ENCODE assay signal across 27 cellular contexts in the genomic region with DNA sequence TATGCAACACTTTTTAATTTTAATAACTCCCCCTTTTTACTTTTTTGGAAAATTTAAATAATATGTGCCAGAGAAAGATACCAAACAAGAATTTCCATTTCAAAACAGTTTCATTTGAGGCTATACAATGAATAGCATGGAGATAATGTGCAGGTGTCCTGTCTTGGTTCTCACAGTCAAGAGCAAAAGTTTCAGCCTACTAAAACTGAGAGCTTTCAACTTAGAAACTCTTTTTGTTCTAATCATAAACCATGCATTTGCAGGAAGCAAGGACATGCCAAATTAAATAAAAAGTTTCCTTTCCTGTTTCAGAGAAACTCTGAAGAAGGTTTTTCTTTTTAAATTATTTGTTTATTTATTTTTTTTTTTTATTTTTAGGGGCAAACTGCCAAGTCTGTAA.
"Had no signal": no experiment of that assay in that cellular context is flagged by ENCODE, and none has a peak within 500 bp of the region (broad histone marks: within the 10 kb centered on the region; RNA-seq: fewer than 3 reads in every experiment).

No MANE protein-coding gene starts in this region.

- H3K9me3 ChIP-seq: ovary, psoas muscle, right lobe of liver, sigmoid colon, stomach, thoracic aorta, thyroid gland, tibial nerve, upper lobe of left lung, vagina had no signal

- H3K79me2 ChIP-seq: parathyroid adenoma had no signal

- H3K27me3 Mint-ChIP-seq: progenitor cell of endocrine pancreas; stimulated activated naive B cell treated with anti-CD40 and anti-IgM and Interleukin-4, amounts not matched to agents 10 μg/mL and 1 μg/mL and 100 μg/mL, for 72 hours; stimulated activated naive CD8-positive, alpha-beta T cell treated with anti-CD3 and anti-CD28 coated beads, Interleukin-15, Interleukin-2, amounts not matched to agents 100 ng/mL and 50 ng/mL, for 24 hours had no signal

- H3K9me3 Mint-ChIP-seq: nephron, neural progenitor cell had no signal

- H3K4me1 ChIP-seq: neural progenitor cell, parathyroid adenoma, psoas muscle, right lobe of liver, sigmoid colon, stomach, thyroid gland, upper lobe of left lung, vagina had no signal

- H3K4me3 Mint-ChIP-seq: nephron; neural progenitor cell; stimulated activated effector memory CD8-positive, alpha-beta T cell treated with anti-CD3 and anti-CD28 coated beads, Interleukin-12 subunit alpha, Interleukin-12 subunit beta, amount 100 ng/mL, for 72 hours; stimulated activated naive B cell treated with anti-CD40 and anti-IgM and Interleukin-4, amounts not matched to agents 10 μg/mL and 1 μg/mL and 100 μg/mL, for 72 hours; stimulated activated naive CD8-positive, alpha-beta T cell treated with anti-CD3 and anti-CD28 coated beads, Interleukin-15, Interleukin-2, amounts not matched to agents 100 ng/mL and 50 ng/mL, for 24 hours had no signal

- H3K27me3 ChIP-seq: neural progenitor cell, ovary, right lobe of liver, sigmoid colon, stomach, thyroid gland, tibial nerve, upper lobe of left lung, vagina had no signal

- ATAC-seq: psoas muscle; right lobe of liver; stimulated activated effector memory CD8-positive, alpha-beta T cell treated with anti-CD3 and anti-CD28 coated beads, Interleukin-12 subunit alpha, Interleukin-12 subunit beta, amount 100 ng/mL, for 72 hours; stimulated activated naive B cell treated with anti-CD40 and anti-IgM and Interleukin-4, amounts not matched to agents 10 μg/mL and 1 μg/mL and 100 μg/mL, for 72 hours had no signal

- H3K9ac ChIP-seq: neural progenitor cell, parathyroid adenoma had no signal

- H3K36me3 ChIP-seq: neural progenitor cell, ovary, right lobe of liver, sigmoid colon, stomach, thoracic aorta, thyroid gland, tibial nerve, upper lobe of left lung, vagina had no signal

- H3K4me3 ChIP-seq: neural progenitor cell, ovary, psoas muscle, right lobe of liver, sigmoid colon, stomach, thoracic aorta, thyroid gland, tibial nerve, upper lobe of left lung, vagina had no signal

- DNase-seq: occipital lobe; ovary; posterior cingulate gyrus; psoas muscle; right cardiac atrium; right lobe of liver; sigmoid colon; small intestine; stimulated activated CD4-positive, alpha-beta T cell treated with anti-CD3 and anti-CD28 coated beads, Interleukin-15, amount 100 ng/mL, for 24 hours; stimulated activated CD4-positive, alpha-beta T cell treated with anti-CD3 and anti-CD28 coated beads, Interleukin-2, amount 100 ng/mL, for 24 hours; stimulated activated CD4-positive, alpha-beta T cell treated with anti-CD3 and anti-CD28 coated beads, Interleukin-2, amount 100 ng/mL, for 48 hours; stimulated activated CD4-positive, alpha-beta T cell treated with anti-CD3 and anti-CD28 coated beads, Interleukin-4, amount 100 ng/mL, for 24 hours; stimulated activated naive B cell treated with anti-CD40 and anti-IgM and Interleukin-4, amounts not matched to agents 10 μg/mL and 1 μg/mL and 100 μg/mL, for 72 hours; stimulated activated naive CD4-positive, alpha-beta T cell treated with Interleukin-2 at 50 U/mL for 16 hours; stomach; thyroid gland; trophoblast cell; upper lobe of left lung had no signal

- H3K27ac Mint-ChIP-seq: nephron; neural progenitor cell; progenitor cell of endocrine pancreas; stimulated activated effector memory CD8-positive, alpha-beta T cell treated with anti-CD3 and anti-CD28 coated beads, Interleukin-12 subunit alpha, Interleukin-12 subunit beta, amount 100 ng/mL, for 72 hours; stimulated activated naive B cell treated with anti-CD40 and anti-IgM and Interleukin-4, amounts not matched to agents 10 μg/mL and 1 μg/mL and 100 μg/mL, for 72 hours; stimulated activated naive CD8-positive, alpha-beta T cell treated with anti-CD3 and anti-CD28 coated beads, Interleukin-15, Interleukin-2, amounts not matched to agents 100 ng/mL and 50 ng/mL, for 24 hours had no signal

- H3K4me2 ChIP-seq: neural progenitor cell had no signal

- H3K36me3 Mint-ChIP-seq: neural progenitor cell; stimulated activated effector memory CD8-positive, alpha-beta T cell treated with anti-CD3 and anti-CD28 coated beads, Interleukin-12 subunit alpha, Interleukin-12 subunit beta, amount 100 ng/mL, for 72 hours; stimulated activated naive B cell treated with anti-CD40 and anti-IgM and Interleukin-4, amounts not matched to agents 10 μg/mL and 1 μg/mL and 100 μg/mL, for 72 hours had no signal

- H3K4me1 Mint-ChIP-seq: neural progenitor cell; stimulated activated effector memory CD8-positive, alpha-beta T cell treated with anti-CD3 and anti-CD28 coated beads, Interleukin-12 subunit alpha, Interleukin-12 subunit beta, amount 100 ng/mL, for 72 hours; stimulated activated naive B cell treated with anti-CD40 and anti-IgM and Interleukin-4, amounts not matched to agents 10 μg/mL and 1 μg/mL and 100 μg/mL, for 72 hours had no signal

- H3K27ac ChIP-seq: neural progenitor cell, ovary, parathyroid adenoma, psoas muscle, right lobe of liver, sigmoid colon, stomach, thoracic aorta, thyroid gland, tibial nerve, upper lobe of left lung, vagina had no signal

- H2AFZ ChIP-seq: neural progenitor cell, parathyroid adenoma had no signal
